In the genomic region with DNA sequence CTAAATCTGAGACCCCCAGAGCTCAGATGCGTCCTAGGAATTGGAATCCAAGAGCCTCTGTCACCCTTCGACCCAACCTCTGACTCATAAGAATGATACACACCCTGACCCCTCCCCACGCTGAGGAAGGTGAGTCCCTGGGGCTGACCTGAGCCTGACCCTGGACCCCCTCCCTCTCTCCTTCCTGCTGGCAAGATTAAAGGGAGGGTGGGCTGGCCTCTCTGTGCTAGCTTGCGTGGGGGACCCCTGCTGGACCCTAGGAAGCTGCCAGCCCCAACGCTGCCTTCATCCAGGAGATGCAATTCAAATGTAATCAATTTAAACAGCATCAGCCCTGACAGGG, we compare ENCODE assay signal across 1 cellular context.
TF ChIP-seq lines count a peak whose summit lies in the region.

No MANE protein-coding gene starts in this region.

TF ChIP-seq in H1, 55 proteins besides CTCF, POLR2A, EP300 and RAD21:
- TF ChIP-seq ATF2 (IDR thresholded peaks at IDR 0.05; ENCODE audit: low read length), result no peak
- no peak for TF ChIP-seq SIN3A (conservative IDR thresholded peaks at IDR 0.05 in 1 of 2, IDR thresholded peaks at IDR 0.05 in 1 of 2; ENCODE audit: low read depth in 1 of 2, low read length in 2 of 2)
- no peak for TF ChIP-seq KDM5A (IDR thresholded peaks at IDR 0.05; ENCODE audit: low read length)
- TF ChIP-seq SP1 (IDR thresholded peaks at IDR 0.05; ENCODE audit: low read depth, low read length), result no peak
- TF ChIP-seq, protein P1, sequence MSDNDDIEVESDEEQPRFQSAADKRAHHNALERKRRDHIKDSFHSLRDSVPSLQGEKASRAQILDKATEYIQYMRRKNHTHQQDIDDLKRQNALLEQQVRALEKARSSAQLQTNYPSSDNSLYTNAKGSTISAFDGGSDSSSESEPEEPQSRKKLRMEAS (IDR thresholded peaks at IDR 0.05), result no peak
- TF ChIP-seq PHF8 (conservative IDR thresholded peaks at IDR 0.05; ENCODE audit: low read depth, low read length), result no peak
- TF ChIP-seq CBX5 (IDR thresholded peaks at IDR 0.05; ENCODE audit: low read depth, low read length), result no peak
- TF ChIP-seq BCL11A (IDR thresholded peaks at IDR 0.05; ENCODE audit: low read depth in 2 of 2, low read length in 2 of 2), result no peak
- TF ChIP-seq NANOG (IDR thresholded peaks at IDR 0.05; ENCODE audit: insufficient read depth, low read depth, low read length, poor library complexity, severe bottlenecking), result no peak
- no peak for TF ChIP-seq GTF2F1 (IDR thresholded peaks at IDR 0.05; ENCODE audit: borderline replicate concordance, low read depth, low read length)
- no peak for TF ChIP-seq ASH2L (IDR thresholded peaks at IDR 0.05; ENCODE audit: low read length)
- TF ChIP-seq YY1 (IDR thresholded peaks at IDR 0.05; ENCODE audit: low read depth, low read length), result no peak
- TF ChIP-seq USF2 (IDR thresholded peaks at IDR 0.05; ENCODE audit: low read length), result no peak
- TF ChIP-seq NRF1 (IDR thresholded peaks at IDR 0.05; ENCODE audit: low read depth, low read length), result no peak
- TF ChIP-seq HDAC6 (IDR thresholded peaks at IDR 0.05; ENCODE audit: low read depth, low read length), result no peak
- TF ChIP-seq JUN (IDR thresholded peaks at IDR 0.05; ENCODE audit: low read depth, low read length), result no peak
- TF ChIP-seq ZNF274 (IDR thresholded peaks at IDR 0.05; ENCODE audit: borderline replicate concordance, extremely low read depth, low read length), result no peak
- no peak for TF ChIP-seq SUZ12 (IDR thresholded peaks at IDR 0.05; ENCODE audit: low read length)
